8 cellular contexts compared by ENCODE assay signal in genomic region chr12:38905480-38906351, GRCh38. TPM values are rescaled to one million over a fixed set of nuclear protein-coding genes. Genes with fewer than 3 reads are reported as not detected.
DNase-seq lines count a peak whose midpoint lies in the region; ATAC-seq, FAIRE-seq and TF ChIP-seq lines count a peak whose summit lies in the region.

TSS of gene CPNE8 (minus strand) at chr12:38905591. CDS start at chr12:38905534, 57 bp downstream.

- no peak for TF ChIP-seq POLR2A in H54 (IDR thresholded peaks at IDR 0.05; ENCODE audit: low read depth, low read length)

- intact Hi-C loops in activated CD8-positive, alpha-beta T cell treated with anti-CD3 and anti-CD28 coated beads for 36 hours (cut with micrococcal nuclease), result loop anchor here (10.0 kb wide), 1 partner anchor 581 kb away; no protein-coding TSS in a partner anchor

- H3K4me1 ChIP-seq in lung (ENCODE audit: control insufficient read depth in 2 of 2, insufficient read depth in 2 of 2, low read length in 2 of 2), result peaks cover 3% of the 10 kb centered on the region in 2 donors

- peak within 1 kb of the TSS; percentile 82 for H3K27ac Mint-ChIP-seq in activated CD8-positive, alpha-beta T cell treated with anti-CD3 and anti-CD28 coated beads for 36 hours
- peak within 1 kb of the TSS; percentile 86 to 92 for H3K27ac Mint-ChIP-seq in effector memory CD8-positive, alpha-beta T cell

- CTCF ChIA-PET in activated CD8-positive, alpha-beta T cell treated with anti-CD3 and anti-CD28 coated beads for 36 hours (lab: Charles Lee), result interaction anchor here (0.8 to 2.1 kb wide), 7 partner anchors 10 to 198 kb away, joined by 3 to 9 read pairs (median 4); no protein-coding TSS in a partner anchor

- peaks cover 12% of the 10 kb centered on the region for H3K4me1 Mint-ChIP-seq in activated CD8-positive, alpha-beta T cell treated with anti-CD3 and anti-CD28 coated beads for 36 hours (ENCODE audit: low read depth)
- H3K4me1 Mint-ChIP-seq in effector memory CD8-positive, alpha-beta T cell (ENCODE audit: low read depth in 2 of 2), result peaks cover 8 to 29% of the 10 kb centered on the region in 2 donors

- H3K9me3 Mint-ChIP-seq in activated CD8-positive, alpha-beta T cell treated with anti-CD3 and anti-CD28 coated beads for 36 hours, result peaks cover 2% of the 10 kb centered on the region
- H3K9me3 Mint-ChIP-seq in effector memory CD8-positive, alpha-beta T cell, result no peaks in the 10 kb centered on the region

- DNase-seq in GM06990 (ENCODE audit: extremely low read depth, insufficient read length) (peak; percentile 85), H54 (ENCODE audit: insufficient read length, low spot score) (peak; percentile 13), M059J (ENCODE audit: low read depth) (peak; percentile 76), lung (ENCODE audit: low spot score) (peak; percentile 78)
- peak; percentile 30 for DNase-seq in activated CD8-positive, alpha-beta T cell treated with anti-CD3 and anti-CD28 coated beads for 36 hours
- DNase-seq in effector memory CD8-positive, alpha-beta T cell, result peak in 2 of 3 experiments; percentile 21 to 37
- peak in 2 of 3 donors; percentile 18 to 30 for DNase-seq in stimulated activated CD4-positive, alpha-beta T cell treated with anti-CD3 and anti-CD28 coated beads, TNF-alpha, amount 100 ng/mL, for 48 hours (ENCODE audit: low read depth in 3 of 3)
- no peak for DNase-seq in effector CD8-positive, alpha-beta T cell (lab: John Stamatoyannopoulos, UW)

- peak within 1 kb of the TSS; percentile 94 for H3K4me3 ChIP-seq in GM06990 (replicated peaks; ENCODE audit: low read depth, low read length)
- H3K4me3 ChIP-seq in lung, result peak within 1 kb of the TSS; percentile 66

- no peak for FAIRE-seq in H54 (lab: Jason Lieb, UNC)

- no peak for TF ChIP-seq CTCF in GM06990 (IDR thresholded peaks at IDR 0.05; ENCODE audit: insufficient read depth, low read length, poor library complexity, severe bottlenecking)
- no peak for TF ChIP-seq CTCF in activated CD8-positive, alpha-beta T cell treated with anti-CD3 and anti-CD28 coated beads for 36 hours (IDR thresholded peaks at IDR 0.05)
- TF ChIP-seq CTCF in lung (IDR thresholded peaks at IDR 0.05; ENCODE audit: control extremely low read depth, extremely low read depth), result no peak

- no peaks in the 10 kb centered on the region for H3K27me3 ChIP-seq in GM06990 (replicated peaks; ENCODE audit: control insufficient read depth, insufficient read depth, low read length)
- H3K27me3 ChIP-seq in lung (ENCODE audit: control insufficient read depth, insufficient read depth), result no peaks in the 10 kb centered on the region

- H3K36me3 ChIP-seq in GM06990 (ENCODE audit: control insufficient read depth, insufficient read depth, low read length), result no peaks in the 10 kb centered on the region
- no peaks in the 10 kb centered on the region for H3K36me3 ChIP-seq in lung (ENCODE audit: control insufficient read depth in 2 of 2, insufficient read depth in 2 of 2, low read length in 2 of 2)

- peaks cover 2% of the 10 kb centered on the region for H3K36me3 Mint-ChIP-seq in activated CD8-positive, alpha-beta T cell treated with anti-CD3 and anti-CD28 coated beads for 36 hours (ENCODE audit: low read depth)
- H3K36me3 Mint-ChIP-seq in effector memory CD8-positive, alpha-beta T cell (ENCODE audit: insufficient read depth), result peaks cover 5% of the 10 kb centered on the region

- peaks cover 32% of the 10 kb centered on the region for H3K27me3 Mint-ChIP-seq in activated CD8-positive, alpha-beta T cell treated with anti-CD3 and anti-CD28 coated beads for 36 hours
- peaks cover 0 to 23% of the 10 kb centered on the region in 2 donors for H3K27me3 Mint-ChIP-seq in effector memory CD8-positive, alpha-beta T cell

- 1% methylated on average over 48 to 54 of the region's 54 CpGs for WGBS in lung, 2 donors

- peak within 1 kb of the TSS; percentile 75 for H3K4me3 Mint-ChIP-seq in activated CD8-positive, alpha-beta T cell treated with anti-CD3 and anti-CD28 coated beads for 36 hours
- peak within 1 kb of the TSS; percentile 89 to 92 for H3K4me3 Mint-ChIP-seq in effector memory CD8-positive, alpha-beta T cell

- peak within 1 kb of the TSS; percentile 79 to 97 for H3K27ac ChIP-seq in lung (ENCODE audit: low read depth in 1 of 2, low read length in 1 of 2)

- POLR2A ChIA-PET in activated CD8-positive, alpha-beta T cell treated with anti-CD3 and anti-CD28 coated beads for 36 hours (lab: Charles Lee), result no interaction called here

- H3K9me3 ChIP-seq in lung (ENCODE audit: control insufficient read depth in 2 of 2, insufficient read depth in 1 of 2, low read length in 1 of 2), result no peaks in the 10 kb centered on the region

- ATAC-seq in activated CD8-positive, alpha-beta T cell treated with anti-CD3 and anti-CD28 coated beads for 36 hours, result peak; percentile 56
- peak; percentile 56 for ATAC-seq in effector memory CD8-positive, alpha-beta T cell (replicated peaks)
- ATAC-seq in lung (ENCODE audit: insufficient read depth, low FRiP score), result peak; percentile 78

RNA-seq across cellular contexts. Expression of gene CPNE8, which starts in this region (rescaled TPM):
- total RNA-seq in M059J (2014; rRNA removed; shearing (Covaris generic)), result 9.8 and 11.6 TPM in 2 replicates
- 1 to 10 TPM; 1.4 to 1.7 TPM for total RNA-seq in activated CD8-positive, alpha-beta T cell treated with anti-CD3 and anti-CD28 coated beads for 36 hours
- total RNA-seq in lung, result 10 to 100 TPM; 13.9 to 20.1 TPM
- polyA plus RNA-seq in lung, result 10 to 100 TPM in 1 of 2 donors, 1 to 10 TPM in 1; 9.2 to 16.7 TPM
